ENCODE assay signal across 1 cellular context in genomic region chr1:75757210-75757609, GRCh38. TPM values are rescaled to one million over a fixed set of nuclear protein-coding genes. Genes with fewer than 3 reads are reported as not detected.
"Had no signal": no experiment of that assay in that cellular context is flagged by ENCODE, and none has a peak within 500 bp of the region (broad histone marks: within the 10 kb centered on the region; RNA-seq: fewer than 3 reads in every experiment).

No MANE protein-coding gene starts in this region.

RNA-seq across cellular contexts. Expression of gene MSH4, which starts 39.5 kb away (rescaled TPM):
- total RNA-seq: HT1080 had no signal
